21 cellular contexts compared by ENCODE assay signal in the genomic region with DNA sequence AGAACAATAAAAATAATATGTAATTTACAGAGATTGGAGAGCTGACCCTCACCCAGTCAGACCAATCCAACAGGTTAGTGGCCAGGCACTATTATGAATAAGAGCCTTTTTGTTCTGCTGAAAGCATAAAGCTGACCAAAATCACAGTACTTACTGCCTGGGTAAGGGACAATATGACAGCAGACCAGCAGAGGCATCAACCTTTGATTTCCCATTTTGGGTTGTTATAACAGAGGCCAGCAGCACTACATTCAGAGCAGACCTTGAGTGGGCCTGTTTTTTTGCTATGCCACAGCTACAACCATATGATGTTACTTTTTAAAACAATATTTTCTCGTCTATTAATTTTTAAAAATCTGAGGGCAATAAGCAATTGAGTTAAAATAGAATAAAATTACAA.
DNase-seq lines count a peak whose midpoint lies in the region; ATAC-seq and TF ChIP-seq lines count a peak whose summit lies in the region.
"Had no signal": no experiment of that assay in that cellular context is flagged by ENCODE, and none has a peak within 500 bp of the region (broad histone marks: within the 10 kb centered on the region; RNA-seq: fewer than 3 reads in every experiment).

No MANE protein-coding gene starts in this region.

- no peak overlapping the region for H3K4me3 Mint-ChIP-seq in stimulated activated naive B cell treated with anti-CD40 and anti-IgM and Interleukin-4, amounts not matched to agents 10 μg/mL and 1 μg/mL and 100 μg/mL, for 72 hours
- H3K4me3 Mint-ChIP-seq: B cell, CD14-positive monocyte, T-helper 17 cell had no signal

- H3K27ac Mint-ChIP-seq in stimulated activated naive B cell treated with anti-CD40 and anti-IgM and Interleukin-4, amounts not matched to agents 10 μg/mL and 1 μg/mL and 100 μg/mL, for 72 hours: no peak overlapping the region
- H3K27ac Mint-ChIP-seq: B cell, CD14-positive monocyte, T-helper 17 cell had no signal

- peak; percentile 27; the same call in 1 of the 3 replicates for ATAC-seq in RWPE2 (ENCODE audit: low read depth)
- ATAC-seq in stimulated activated naive B cell treated with anti-CD40 and anti-IgM and Interleukin-4, amounts not matched to agents 10 μg/mL and 1 μg/mL and 100 μg/mL, for 72 hours (replicated peaks): peak; percentile 19 to 34
- no peak for ATAC-seq in HG03108 (IDR thresholded peaks at IDR 0.05; ENCODE audit: unreplicated experiment)
- ATAC-seq in HG03354 (IDR thresholded peaks at IDR 0.05; ENCODE audit: poor library complexity, severe bottlenecking, unreplicated experiment): no peak
- ATAC-seq: Right ventricle myocardium inferior, T-helper 17 cell had no signal

- H3K27me3 Mint-ChIP-seq in stimulated activated naive B cell treated with anti-CD40 and anti-IgM and Interleukin-4, amounts not matched to agents 10 μg/mL and 1 μg/mL and 100 μg/mL, for 72 hours: no peaks in the 10 kb centered on the region
- H3K27me3 Mint-ChIP-seq: B cell, T-helper 17 cell had no signal

- H3K9me3 ChIP-seq in RWPE2 (ENCODE audit: severe bottlenecking): no peaks in the 10 kb centered on the region
- H3K9me3 ChIP-seq: MG63, Peyer's patch had no signal

- peak; percentile 25 for DNase-seq in NCI-H748 treated with DMSO at 0.1 percent for 48 hours (lab: John Stamatoyannopoulos, UW)
- DNase-seq in NCI-H748 (lab: John Stamatoyannopoulos, UW; ENCODE audit: unreplicated experiment): no peak
- DNase-seq in RWPE2 (ENCODE audit: low spot score): no peak
- peak; percentile 26 for DNase-seq in iPS-NIHi11 (ENCODE audit: low spot score)
- no peak for DNase-seq in stimulated activated naive B cell treated with anti-CD40 and anti-IgM and Interleukin-4, amounts not matched to agents 10 μg/mL and 1 μg/mL and 100 μg/mL, for 72 hours
- no peak for DNase-seq in mesenteric fat pad (ENCODE audit: low spot score)
- DNase-seq: DMS79 treated with DMSO at 0.1 percent for 48 hours, GOT3, MG63, NCI-H1048, NCI-H1417 treated with DMSO at 0.1 percent for 48 hours, NCI-H187, NCI-H774, Peyer's patch, SW 1271, T-helper 17 cell had no signal

- H3K4me3 ChIP-seq in RWPE2 (ENCODE audit: severe bottlenecking): no peak overlapping the region
- H3K4me3 ChIP-seq: MG63, Peyer's patch had no signal

- TF ChIP-seq CTCF in RWPE2 (IDR thresholded peaks at IDR 0.05; ENCODE audit: poor library complexity, severe bottlenecking): no peak

- no peaks in the 10 kb centered on the region for H3K4me1 ChIP-seq in RWPE2 (ENCODE audit: insufficient read depth, poor library complexity, severe bottlenecking)
- H3K4me1 ChIP-seq: Peyer's patch had no signal

- H3K36me3 Mint-ChIP-seq in stimulated activated naive B cell treated with anti-CD40 and anti-IgM and Interleukin-4, amounts not matched to agents 10 μg/mL and 1 μg/mL and 100 μg/mL, for 72 hours: no peaks in the 10 kb centered on the region
- H3K36me3 Mint-ChIP-seq: CD14-positive monocyte had no signal

- no peaks in the 10 kb centered on the region for H3K9me3 Mint-ChIP-seq in stimulated activated naive B cell treated with anti-CD40 and anti-IgM and Interleukin-4, amounts not matched to agents 10 μg/mL and 1 μg/mL and 100 μg/mL, for 72 hours

- no peaks in the 10 kb centered on the region for H3K36me3 ChIP-seq in RWPE2 (ENCODE audit: low read depth)
- H3K36me3 ChIP-seq: MG63, Peyer's patch had no signal

- no peaks in the 10 kb centered on the region for H3K4me1 Mint-ChIP-seq in stimulated activated naive B cell treated with anti-CD40 and anti-IgM and Interleukin-4, amounts not matched to agents 10 μg/mL and 1 μg/mL and 100 μg/mL, for 72 hours
- H3K4me1 Mint-ChIP-seq: B cell, CD14-positive monocyte, T-helper 17 cell had no signal

- H3K27me3 ChIP-seq in RWPE2 (ENCODE audit: insufficient read depth, poor library complexity, severe bottlenecking): no peaks in the 10 kb centered on the region
- H3K27me3 ChIP-seq: MG63, Peyer's patch had no signal

- H3K27ac ChIP-seq in RWPE2 (ENCODE audit: poor library complexity, severe bottlenecking): no peak overlapping the region
- H3K27ac ChIP-seq: Peyer's patch had no signal

Comparison
In these comparisons a context has a peak if more than half of its experiments do, and no peak if none do; other contexts are left out.
1. DNase-seq: peak in NCI-H748 treated with DMSO at 0.1 percent for 48 hours (single experiment) and iPS-NIHi11 (single experiment); none in NCI-H748 (single experiment), RWPE2 (single experiment), stimulated activated naive B cell treated with anti-CD40 and anti-IgM and Interleukin-4, amounts not matched to agents 10 μg/mL and 1 μg/mL and 100 μg/mL, for 72 hours (single experiment) and mesenteric fat pad (single experiment).
2. ATAC-seq: peak in RWPE2 (single experiment) and stimulated activated naive B cell treated with anti-CD40 and anti-IgM and Interleukin-4, amounts not matched to agents 10 μg/mL and 1 μg/mL and 100 μg/mL, for 72 hours (2 of 2); none in HG03108 (single experiment) and HG03354 (single experiment).